ENCODE assay signal across 23 cellular contexts in genomic region chr9:71665247-71665646, GRCh38.
A peak's percentile ranks its signal among the peaks of the same experiment; 100 is the strongest.
DNase-seq lines count a peak whose midpoint lies in the region; ATAC-seq, FAIRE-seq and TF ChIP-seq lines count a peak whose summit lies in the region.
"Had no signal": no experiment of that assay in that cellular context is flagged by ENCODE, and none has a peak within 500 bp of the region (broad histone marks: within the 10 kb centered on the region; RNA-seq: fewer than 3 reads in every experiment).

No MANE protein-coding gene starts in this region.

- TF ChIP-seq POLR2A in transverse colon (IDR thresholded peaks at IDR 0.05) (no peak), suprapubic skin (IDR thresholded peaks at IDR 0.05) (no peak)

- no peak overlapping the region for H3K56ac ChIP-seq in mesendoderm (ENCODE audit: low read length)

- peak; percentile 30 for DNase-seq in PC-3
- DNase-seq in epithelial cell of esophagus (ENCODE audit: low read depth) = peak; percentile 54
- peak; percentile 25 for DNase-seq in mesendoderm
- DNase-seq in urothelium cell line (ENCODE audit: low spot score) = peak; percentile 41
- no peak for DNase-seq in transverse colon
- no peak for DNase-seq in suprapubic skin (ENCODE audit: low spot score in 2 of 2)
- DNase-seq: CD4-positive, alpha-beta T cell; COR-L47; DMS79 treated with DMSO at 0.1 percent for 48 hours; GM23248; MV-4-11; NCI-H1105 treated with DMSO at 0.1 percent for 48 hours; NCI-H2029 treated with DMSO at 0.1 percent for 48 hours; NCI-H226; NCI-H510A treated with DMSO at 0.1 percent for 48 hours; NCI-H82; Peyer's patch had no signal

- no peak overlapping the region for H3K18ac ChIP-seq in mesendoderm (ENCODE audit: low read length)

- H4K5ac ChIP-seq in mesendoderm (ENCODE audit: low read length) = no peak overlapping the region

- H3K79me1 ChIP-seq in mesendoderm (ENCODE audit: low read length) = no peaks in the 10 kb centered on the region

- no CpG with 5 or more reads among the region's 5 CpGs for WGBS in mesendoderm (ENCODE audit: extremely low coverage, insufficient coverage, low lambda C conversion rate)
- WGBS in transverse colon (ENCODE audit: low coverage in 1 of 2), 2 donors = 94 to 95% methylated on average over 2 to 5 of the region's 5 CpGs
- WGBS in suprapubic skin = 82% methylated on average over 5 of the region's 5 CpGs

- intact Hi-C loops in PC-3 (cut with micrococcal nuclease) (no loop called here), transverse colon (cut with DNase I; ENCODE audit: low total_unique reads) (no loop called here)

- TF ChIP-seq CTCF in PC-3 (conservative IDR thresholded peaks at IDR 0.05; ENCODE audit: low read depth, low read length) (no peak), epithelial cell of esophagus (IDR thresholded peaks at IDR 0.05; ENCODE audit: insufficient read depth, low read depth, low read length, missing control alignments) (no peak), transverse colon (IDR thresholded peaks at IDR 0.05) (no peak), suprapubic skin (IDR thresholded peaks at IDR 0.05) (no peak)

- H3K27me3 ChIP-seq in PC-3 (ENCODE audit: low read length) (no peaks in the 10 kb centered on the region), mesendoderm (ENCODE audit: insufficient read depth, low read length, poor library complexity) (no peaks in the 10 kb centered on the region), transverse colon (no peaks in the 10 kb centered on the region), suprapubic skin (no peaks in the 10 kb centered on the region)
- H3K27me3 ChIP-seq: BLaER1, Peyer's patch, SJSA1 had no signal

- no peak overlapping the region for H3K4ac ChIP-seq in mesendoderm (ENCODE audit: low read depth, low read length)

- H4K20me1 ChIP-seq in PC-3 (ENCODE audit: low read length) = no peaks in the 10 kb centered on the region
- H4K20me1 ChIP-seq: BLaER1 had no signal

- H3K9ac ChIP-seq in PC-3 (ENCODE audit: low read length) (no peak overlapping the region), mesendoderm (ENCODE audit: low read length) (no peak overlapping the region)
- H3K9ac ChIP-seq: BLaER1, GM23248, KMS-11 had no signal

- H2BK120ac ChIP-seq in mesendoderm (ENCODE audit: low read depth, low read length) = no peak overlapping the region

- no peak overlapping the region for H2AFZ ChIP-seq in PC-3 (ENCODE audit: low read length)
- H2AFZ ChIP-seq: GM23248 had no signal

- no TSS peak for BruUV-seq in PC-3 (replicated peaks; lab: Mats Ljungman, UMichigan)

- no peaks in the 10 kb centered on the region for H3K9me2 ChIP-seq in PC-3 (replicated peaks; ENCODE audit: low read length)

- ATAC-seq in PC-3 (no peak), GM19395 (IDR thresholded peaks at IDR 0.05; ENCODE audit: unreplicated experiment) (no peak)
- ATAC-seq: GM12878 had no signal

- H3K79me2 ChIP-seq in PC-3 (ENCODE audit: low read length) = no peaks in the 10 kb centered on the region
- no peaks in the 10 kb centered on the region for H3K79me2 ChIP-seq in mesendoderm (ENCODE audit: control insufficient read depth, insufficient read depth, low read length)

- H3K4me2 ChIP-seq in PC-3 (ENCODE audit: low read length) (no peak overlapping the region), mesendoderm (ENCODE audit: low read length) (no peak overlapping the region)
- H3K4me2 ChIP-seq: BLaER1, KMS-11 had no signal

- no peak overlapping the region for H3K27ac ChIP-seq in PC-3 (ENCODE audit: low read length)
- H3K27ac ChIP-seq in mesendoderm (ENCODE audit: low read depth, low read length) = no peak overlapping the region
- H3K27ac ChIP-seq in transverse colon = no peak overlapping the region
- no peak overlapping the region for H3K27ac ChIP-seq in suprapubic skin
- H3K27ac ChIP-seq: BLaER1, GM23248, KMS-11, Peyer's patch had no signal

- H3K36me3 ChIP-seq in PC-3 (ENCODE audit: low read depth, low read length) (no peaks in the 10 kb centered on the region), mesendoderm (ENCODE audit: control insufficient read depth, insufficient read depth, low read length) (no peaks in the 10 kb centered on the region), transverse colon (no peaks in the 10 kb centered on the region), suprapubic skin (no peaks in the 10 kb centered on the region)
- H3K36me3 ChIP-seq: BLaER1, HAP-1, Peyer's patch, SJSA1 had no signal

- POLR2A ChIA-PET in PC-3 (lab: Charles Lee; ENCODE audit: unreplicated experiment) = no interaction called here

- no peaks in the 10 kb centered on the region for H3F3A ChIP-seq in PC-3 (ENCODE audit: low read length, unreplicated experiment)

- in situ Hi-C loops in transverse colon (cut with MboI; ENCODE audit: low pct_ligation_motif_present in 1 of 4, low pct_unique_long_range_greater_than_20kb in 1 of 4, low sequenced_read_pairs in 3 of 4) = no loop called here

- no peak overlapping the region for H2BK15ac ChIP-seq in mesendoderm (replicated peaks; ENCODE audit: low read depth)

- H3K4me3 ChIP-seq in PC-3 (ENCODE audit: low read length) = no peak overlapping the region
- no peak overlapping the region for H3K4me3 ChIP-seq in epithelial cell of esophagus (ENCODE audit: low read length)
- no peak overlapping the region for H3K4me3 ChIP-seq in mesendoderm (ENCODE audit: low read length)
- H3K4me3 ChIP-seq in transverse colon = no peak overlapping the region
- H3K4me3 ChIP-seq in suprapubic skin = no peak overlapping the region
- H3K4me3 ChIP-seq: BLaER1, GM12878, GM23248, HAP-1, Peyer's patch, SJSA1 had no signal

- no peak overlapping the region for H3K23ac ChIP-seq in mesendoderm (ENCODE audit: low read length)

- TF ChIP-seq EP300 in transverse colon (IDR thresholded peaks at IDR 0.05; ENCODE audit: low read depth) (no peak), suprapubic skin (IDR thresholded peaks at IDR 0.05) (no peak)

- H3K4me1 ChIP-seq in PC-3 (ENCODE audit: insufficient read depth, low read length) (peaks cover 14% of the 10 kb centered on the region), mesendoderm (ENCODE audit: control insufficient read depth, low read depth, low read length) (peaks cover 3% of the 10 kb centered on the region), transverse colon (peaks cover 0 to 32% (median 7%) of the 10 kb centered on the region in 4 donors), suprapubic skin (peaks cover 12% of the 10 kb centered on the region)
- H3K4me1 ChIP-seq: BLaER1 had no signal

- H4K8ac ChIP-seq in mesendoderm (ENCODE audit: low read depth, low read length) = no peak overlapping the region

- no peak overlapping the region for H2AK5ac ChIP-seq in mesendoderm (ENCODE audit: low read length)

- H3K9me3 ChIP-seq in PC-3 (ENCODE audit: low read length) (no peaks in the 10 kb centered on the region), transverse colon (no peaks in the 10 kb centered on the region), suprapubic skin (no peaks in the 10 kb centered on the region)
- H3K9me3 ChIP-seq: HAP-1, Peyer's patch, SJSA1 had no signal

- H2BK5ac ChIP-seq in mesendoderm (ENCODE audit: low read length) = no peak overlapping the region

- peak; percentile 90 for FAIRE-seq in urothelium cell line (lab: Jason Lieb, UNC)
- FAIRE-seq: GM12878 had no signal

- CTCF ChIA-PET in PC-3 (lab: Charles Lee) = no interaction called here

Comparison
In these comparisons a context has a peak if more than half of its experiments do, and no peak if none do; other contexts are left out.
1. DNase-seq: peak in PC-3 (single experiment), epithelial cell of esophagus (single experiment), mesendoderm (single experiment) and urothelium cell line (single experiment); none in transverse colon (single experiment) and suprapubic skin (0 of 2).